Comparison of ENCODE assay signal across 15 cellular contexts in genomic region chr3:37999836-38000235, GRCh38. TPM values are rescaled to one million over a fixed set of nuclear protein-coding genes. Genes with fewer than 3 reads are reported as not detected.
DNase-seq lines count a peak whose midpoint lies in the region; ATAC-seq and TF ChIP-seq lines count a peak whose summit lies in the region.
"Had no signal": no experiment of that assay in that cellular context is flagged by ENCODE, and none has a peak within 500 bp of the region (broad histone marks: within the 10 kb centered on the region; RNA-seq: fewer than 3 reads in every experiment).

No MANE protein-coding gene starts in this region.

- no peak overlapping the region for H3K4me3 ChIP-seq in CD4-positive, alpha-beta memory T cell (ENCODE audit: low read length in 2 of 2)
- H3K4me3 ChIP-seq: PC-9 had no signal

- H3K4me1 ChIP-seq in CD4-positive, alpha-beta memory T cell (ENCODE audit: insufficient read depth, low read length): peaks cover 50% of the 10 kb centered on the region

- peak; percentile 27 for DNase-seq in CD14-positive monocyte (ENCODE audit: low spot score)
- DNase-seq in CD4-positive, alpha-beta memory T cell: peak in 1 of 5 donors; percentile 19
- no peak for DNase-seq in natural killer cell treated with Interleukin-12 subunit alpha and Interleukin-12 subunit beta and Interleukin-15 and Interleukin-18, amount 100 ng/mL, for 72 hours (ENCODE audit: low spot score)
- DNase-seq in NCI-H526 (lab: John Stamatoyannopoulos, UW): no peak
- DNase-seq: activated CD4-positive, alpha-beta T cell treated with anti-CD3 and anti-CD28 coated beads, Interleukin-2, amount 50 U/mL, for 48 hours; cortex of kidney; esophagus squamous epithelium; hippocampal formation; NCI-H1105 treated with DMSO at 0.1 percent for 48 hours; PC-9 had no signal

- peaks cover 19% of the 10 kb centered on the region for H3K36me3 ChIP-seq in CD4-positive, alpha-beta memory T cell (ENCODE audit: insufficient read depth, low read length)

- H3K27me3 Mint-ChIP-seq in CD14-positive monocyte (ENCODE audit: low read depth in 3 of 3): peaks cover 0 to 7% (median 4%) of the 10 kb centered on the region in 3 donors
- H3K27me3 Mint-ChIP-seq in CD4-positive, alpha-beta memory T cell: no peaks in the 10 kb centered on the region
- no peaks in the 10 kb centered on the region for H3K27me3 Mint-ChIP-seq in activated T-helper 17 cell treated with anti-CD3 and anti-CD28 coated beads, Interleukin-2, amount 50 U/mL, for 72 hours
- no peaks in the 10 kb centered on the region for H3K27me3 Mint-ChIP-seq in natural killer cell treated with Interleukin-12 subunit alpha and Interleukin-12 subunit beta and Interleukin-15 and Interleukin-18, amount 100 ng/mL, for 72 hours

- intact Hi-C loops in CD14-positive monocyte (cut with micrococcal nuclease): loop anchor here in 1 of 2 donors (5.0 kb wide), 1 partner anchor 33 kb away; no protein-coding TSS in a partner anchor
- intact Hi-C loops in CD4-positive, alpha-beta memory T cell (cut with micrococcal nuclease): no loop called here

- no peak overlapping the region for H3K27ac ChIP-seq in CD4-positive, alpha-beta memory T cell (ENCODE audit: low read depth, low read length)
- H3K27ac ChIP-seq: PC-9 had no signal

- POLR2A ChIA-PET in CD4-positive, alpha-beta memory T cell (lab: Charles Lee; ENCODE audit: partially characterized antibody): no interaction called here

- no peaks in the 10 kb centered on the region for H3K9me3 Mint-ChIP-seq in CD14-positive monocyte
- no peaks in the 10 kb centered on the region for H3K9me3 Mint-ChIP-seq in CD4-positive, alpha-beta memory T cell
- H3K9me3 Mint-ChIP-seq in activated T-helper 17 cell treated with anti-CD3 and anti-CD28 coated beads, Interleukin-2, amount 50 U/mL, for 72 hours: no peaks in the 10 kb centered on the region
- H3K9me3 Mint-ChIP-seq in natural killer cell treated with Interleukin-12 subunit alpha and Interleukin-12 subunit beta and Interleukin-15 and Interleukin-18, amount 100 ng/mL, for 72 hours: no peaks in the 10 kb centered on the region

- peaks cover 48 to 73% of the 10 kb centered on the region in 2 donors for H3K36me3 Mint-ChIP-seq in CD14-positive monocyte
- peaks cover 24 to 50% of the 10 kb centered on the region in 2 donors for H3K36me3 Mint-ChIP-seq in CD4-positive, alpha-beta memory T cell
- peaks cover 45% of the 10 kb centered on the region for H3K36me3 Mint-ChIP-seq in activated T-helper 17 cell treated with anti-CD3 and anti-CD28 coated beads, Interleukin-2, amount 50 U/mL, for 72 hours (ENCODE audit: low read depth)
- H3K36me3 Mint-ChIP-seq in natural killer cell treated with Interleukin-12 subunit alpha and Interleukin-12 subunit beta and Interleukin-15 and Interleukin-18, amount 100 ng/mL, for 72 hours: peaks cover 8% of the 10 kb centered on the region

- H3K27ac Mint-ChIP-seq in CD14-positive monocyte: peak overlapping the region in 5 of 7 donors; percentile 43 to 96 (median 67)
- H3K27ac Mint-ChIP-seq in CD4-positive, alpha-beta memory T cell: peak overlapping the region; percentile 74 to 97 (median 87)
- H3K27ac Mint-ChIP-seq in activated T-helper 17 cell treated with anti-CD3 and anti-CD28 coated beads, Interleukin-2, amount 50 U/mL, for 72 hours: peak overlapping the region; percentile 95
- H3K27ac Mint-ChIP-seq in natural killer cell treated with Interleukin-12 subunit alpha and Interleukin-12 subunit beta and Interleukin-15 and Interleukin-18, amount 100 ng/mL, for 72 hours: peak overlapping the region; percentile 73 to 94

- CTCF ChIA-PET in CD4-positive, alpha-beta memory T cell (lab: Charles Lee; ENCODE audit: partially characterized antibody): no interaction called here

- no peak for ATAC-seq in activated T-helper 17 cell treated with anti-CD3 and anti-CD28 coated beads, Interleukin-2, amount 50 U/mL, for 72 hours (replicated peaks)
- ATAC-seq in natural killer cell treated with Interleukin-12 subunit alpha and Interleukin-12 subunit beta and Interleukin-15 and Interleukin-18, amount 100 ng/mL, for 72 hours: no peak
- ATAC-seq in GM18511 (IDR thresholded peaks at IDR 0.05; ENCODE audit: unreplicated experiment): no peak
- ATAC-seq in GM18861 (IDR thresholded peaks at IDR 0.05; ENCODE audit: unreplicated experiment): no peak
- ATAC-seq in HG03159 (IDR thresholded peaks at IDR 0.05; ENCODE audit: unreplicated experiment): no peak

- peaks cover 49% of the 10 kb centered on the region for H3K4me1 Mint-ChIP-seq in CD14-positive monocyte
- peaks cover 45 to 72% (median 59%) of the 10 kb centered on the region in 4 donors for H3K4me1 Mint-ChIP-seq in CD4-positive, alpha-beta memory T cell
- H3K4me1 Mint-ChIP-seq in activated T-helper 17 cell treated with anti-CD3 and anti-CD28 coated beads, Interleukin-2, amount 50 U/mL, for 72 hours: peaks cover 41% of the 10 kb centered on the region
- H3K4me1 Mint-ChIP-seq in natural killer cell treated with Interleukin-12 subunit alpha and Interleukin-12 subunit beta and Interleukin-15 and Interleukin-18, amount 100 ng/mL, for 72 hours (ENCODE audit: low read depth in 2 of 2): peaks cover 46 to 48% of the 10 kb centered on the region in 2 donors

- TF ChIP-seq CTCF in CD14-positive monocyte (IDR thresholded peaks at IDR 0.05): no peak

- no peaks in the 10 kb centered on the region for H3K9me3 ChIP-seq in CD4-positive, alpha-beta memory T cell (ENCODE audit: control insufficient read depth in 1 of 2, low read length in 2 of 2)
- H3K9me3 ChIP-seq: adrenal gland, esophagus squamous epithelium had no signal

- no peaks in the 10 kb centered on the region for H3K27me3 ChIP-seq in CD4-positive, alpha-beta memory T cell (ENCODE audit: insufficient read depth, low read length)
- H3K27me3 ChIP-seq: adrenal gland, esophagus squamous epithelium had no signal

- H3K4me3 Mint-ChIP-seq in CD14-positive monocyte: no peak overlapping the region
- peak overlapping the region in 4 of 8 donors; percentile 2 to 65 (median 21) for H3K4me3 Mint-ChIP-seq in CD4-positive, alpha-beta memory T cell
- peak overlapping the region; percentile 87 for H3K4me3 Mint-ChIP-seq in activated T-helper 17 cell treated with anti-CD3 and anti-CD28 coated beads, Interleukin-2, amount 50 U/mL, for 72 hours
- peak overlapping the region; percentile 59 for H3K4me3 Mint-ChIP-seq in natural killer cell treated with Interleukin-12 subunit alpha and Interleukin-12 subunit beta and Interleukin-15 and Interleukin-18, amount 100 ng/mL, for 72 hours

RNA-seq across cellular contexts. Expression of gene VILL, which starts 9.2 kb away (rescaled TPM):
- polyA plus RNA-seq in CD14-positive monocyte: 1 to 10 TPM; 4.4 to 7.4 TPM
- total RNA-seq in CD4-positive, alpha-beta memory T cell: 10 to 100 TPM; 41.7 to 43.4 TPM
- polyA plus RNA-seq in CD4-positive, alpha-beta memory T cell: 10 to 100 TPM; 13.4 to 18.0 TPM
- 10 to 100 TPM; 12.7 to 13.4 TPM for total RNA-seq in activated T-helper 17 cell treated with anti-CD3 and anti-CD28 coated beads, Interleukin-2, amount 50 U/mL, for 72 hours
- 10 to 100 TPM in 1 of 2 donors, 1 to 10 TPM in 1; 8.2 to 16.9 TPM for total RNA-seq in natural killer cell treated with Interleukin-12 subunit alpha and Interleukin-12 subunit beta and Interleukin-15 and Interleukin-18, amount 100 ng/mL, for 72 hours

RNA-seq across cellular contexts. Expression of gene PLCD1, which starts 29.6 kb away (rescaled TPM):
- 1 to 10 TPM; 4.1 to 6.0 TPM for polyA plus RNA-seq in CD14-positive monocyte
- 10 to 100 TPM; 81.2 to 93.9 TPM for total RNA-seq in CD4-positive, alpha-beta memory T cell
- 10 to 100 TPM; 38.4 to 41.2 TPM for polyA plus RNA-seq in CD4-positive, alpha-beta memory T cell
- 10 to 100 TPM; 17.7 to 24.4 TPM for total RNA-seq in activated T-helper 17 cell treated with anti-CD3 and anti-CD28 coated beads, Interleukin-2, amount 50 U/mL, for 72 hours
- total RNA-seq in natural killer cell treated with Interleukin-12 subunit alpha and Interleukin-12 subunit beta and Interleukin-15 and Interleukin-18, amount 100 ng/mL, for 72 hours: 1 to 10 TPM; 5.8 to 7.7 TPM

RNA-seq across cellular contexts. Expression of gene DLEC1, which starts 39.2 kb away (rescaled TPM):
- under 1 TPM; 0.11 to 0.14 TPM for polyA plus RNA-seq in CD14-positive monocyte
- 10 to 100 TPM; 13.2 to 15.1 TPM for total RNA-seq in CD4-positive, alpha-beta memory T cell
- 1 to 10 TPM in 1 of 2 donors, under 1 TPM in 1; 0.49 to 1.3 TPM for polyA plus RNA-seq in CD4-positive, alpha-beta memory T cell
- 1 to 10 TPM; 1.2 to 2.0 TPM for total RNA-seq in activated T-helper 17 cell treated with anti-CD3 and anti-CD28 coated beads, Interleukin-2, amount 50 U/mL, for 72 hours
- total RNA-seq in natural killer cell treated with Interleukin-12 subunit alpha and Interleukin-12 subunit beta and Interleukin-15 and Interleukin-18, amount 100 ng/mL, for 72 hours: under 1 TPM; 0.25 to 0.52 TPM

Comparison
In these comparisons a context has a peak if more than half of its experiments do, and no peak if none do; other contexts are left out.
1. H3K4me3 Mint-ChIP-seq: peak in activated T-helper 17 cell treated with anti-CD3 and anti-CD28 coated beads, Interleukin-2, amount 50 U/mL, for 72 hours (single experiment) and natural killer cell treated with Interleukin-12 subunit alpha and Interleukin-12 subunit beta and Interleukin-15 and Interleukin-18, amount 100 ng/mL, for 72 hours (single experiment); none in CD14-positive monocyte (0 of 2).
2. RNA of gene DLEC1, which starts 39.2 kb away (total RNA-seq): 13.2 to 15.1 TPM in CD4-positive, alpha-beta memory T cell; 1.2 to 2.0 TPM in activated T-helper 17 cell treated with anti-CD3 and anti-CD28 coated beads, Interleukin-2, amount 50 U/mL, for 72 hours and 0.25 to 0.52 TPM in natural killer cell treated with Interleukin-12 subunit alpha and Interleukin-12 subunit beta and Interleukin-15 and Interleukin-18, amount 100 ng/mL, for 72 hours; every median in the first group is over 4 times any median in the second.
3. Peak in every context shown above with its lines, with median percentiles within 50 percentile points of each other: H3K27ac Mint-ChIP-seq.